In the genomic region with DNA sequence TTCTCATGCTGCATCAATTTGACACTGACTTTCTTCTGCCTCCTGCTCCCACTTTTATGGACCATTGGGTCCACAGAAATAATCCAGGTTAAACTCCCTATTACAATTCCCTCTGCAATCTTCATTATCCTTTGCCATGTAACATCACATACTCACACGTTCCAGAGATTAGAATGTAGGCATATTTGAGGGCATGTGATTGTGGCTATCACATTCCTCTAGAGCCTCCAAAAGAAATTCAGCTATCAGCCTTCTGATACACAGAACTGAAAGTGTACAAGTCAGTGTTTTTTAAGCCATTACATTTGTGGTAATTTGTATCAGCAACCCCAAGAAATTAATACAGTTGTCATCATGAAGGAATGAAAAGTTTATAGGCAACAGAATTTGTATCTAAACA, we compare ENCODE assay signal across 19 cellular contexts.
"Had no signal": no experiment of that assay in that cellular context is flagged by ENCODE, and none has a peak within 500 bp of the region (broad histone marks: within the 10 kb centered on the region; RNA-seq: fewer than 3 reads in every experiment).

No MANE protein-coding gene starts in this region.

- H3K27me3 ChIP-seq: esophagus muscularis mucosa, foreskin keratinocyte, gastroesophageal sphincter, heart left ventricle, hepatocyte, left lung had no signal

- H3K4me1 ChIP-seq: esophagus muscularis mucosa, foreskin keratinocyte, gastroesophageal sphincter, heart left ventricle, left lung, lower lobe of right lung had no signal

- H3K79me2 ChIP-seq: hepatocyte had no signal

- H3K36me3 ChIP-seq: esophagus muscularis mucosa, gastroesophageal sphincter, heart left ventricle, left lung, lower lobe of right lung had no signal

- ATAC-seq: foreskin keratinocyte, gastroesophageal sphincter, heart left ventricle, left cardiac atrium, left lung, left ventricle myocardium superior, lower lobe of right lung, mucosa of descending colon had no signal

- H3K4me3 ChIP-seq: coronary artery, dorsolateral prefrontal cortex, esophagus muscularis mucosa, gastroesophageal sphincter, heart left ventricle, hepatocyte, left lung, lower lobe of right lung, mucosa of descending colon had no signal

- H3K9me3 ChIP-seq: esophagus muscularis mucosa, gastroesophageal sphincter, lower lobe of right lung had no signal

- H2AFZ ChIP-seq: hepatocyte had no signal

- H3K4me2 ChIP-seq: hepatocyte had no signal

- H3K27ac ChIP-seq: coronary artery, dorsolateral prefrontal cortex, esophagus muscularis mucosa, foreskin keratinocyte, gastroesophageal sphincter, heart left ventricle, hepatocyte, left lung, lower lobe of right lung had no signal

- DNase-seq: dermis blood vessel endothelial cell; dorsolateral prefrontal cortex; effector CD4-positive, alpha-beta T cell; effector memory CD4-positive, alpha-beta T cell; foreskin keratinocyte; heart left ventricle; hypothalamus; immature natural killer cell; left cardiac atrium; left lung; left ventricle myocardium superior; lower lobe of right lung; mesenchymal stem cell; mucosa of descending colon; naive B cell had no signal
